In genomic region chr3:48695113-48695753, GRCh38 we compare ENCODE assay signal across 9 cellular contexts. TPM values are rescaled to one million over a fixed set of nuclear protein-coding genes. Genes with fewer than 3 reads are reported as not detected.
DNase-seq lines count a peak whose midpoint lies in the region; ATAC-seq and TF ChIP-seq lines count a peak whose summit lies in the region.
"Had no signal": no experiment of that assay in that cellular context is flagged by ENCODE, and none has a peak within 500 bp of the region (broad histone marks: within the 10 kb centered on the region; RNA-seq: fewer than 3 reads in every experiment).

No MANE protein-coding gene starts in this region.

- peak overlapping the region; percentile 10; the same call in 1 of the 2 replicates for H2BK20ac ChIP-seq in IMR-90 (ENCODE audit: low read depth, low read length)

- DNase-seq in IMR-90 (peak; percentile 45), dermis blood vessel endothelial cell (peak; percentile 48), left kidney (ENCODE audit: low read depth, low spot score) (peak; percentile 70), substantia nigra (lab: John Stamatoyannopoulos, UW) (peak in 12 of 49 donors; percentile 9 to 58 (median 27)), NCI-H2227 treated with DMSO at 0.1 percent for 48 hours (lab: John Stamatoyannopoulos, UW) (no peak), NCI-H748 treated with DMSO at 0.1 percent for 48 hours (lab: John Stamatoyannopoulos, UW) (no peak), ACHN (no peak)
- DNase-seq: SHP77 had no signal

- H3K23ac ChIP-seq in IMR-90 (ENCODE audit: low read depth, low read length) = peak overlapping the region; percentile 20

- peak overlapping the region; percentile 53 for H3K4ac ChIP-seq in IMR-90 (ENCODE audit: low read depth, low read length)

- dilution Hi-C loops in IMR-90 (cut with HindIII; ENCODE audit: low sequenced_read_pairs, unreplicated experiment) = no loop called here

- peak overlapping the region; percentile 80 for H2AFZ ChIP-seq in IMR-90 (replicated peaks; ENCODE audit: low read length, poor library complexity)

- peak overlapping the region; percentile 14; the same call in 1 of the 2 replicates for H4K5ac ChIP-seq in IMR-90 (ENCODE audit: low read depth, low read length)

- H3K4me1 ChIP-seq in IMR-90 (ENCODE audit: control insufficient read depth, insufficient read depth, low read length) = peaks cover 26% of the 10 kb centered on the region

- no TSS peak for BruUV-seq in IMR-90 (replicated peaks; lab: Mats Ljungman, UMichigan)

- peaks cover 75% of the 10 kb centered on the region for H4K20me1 ChIP-seq in IMR-90 (ENCODE audit: insufficient read depth, low read length)

- H2BK15ac ChIP-seq in IMR-90 (ENCODE audit: low read depth, low read length) = peak overlapping the region; percentile 85; the same call in 1 of the 3 replicates

- H3K4me3 ChIP-seq in IMR-90 (ENCODE audit: insufficient read depth, low read depth, low read length) = no peak overlapping the region

- no peaks in the 10 kb centered on the region for H3K9me3 ChIP-seq in IMR-90 (ENCODE audit: control insufficient read depth, insufficient read depth, low read length)

- POLR2A ChIA-PET in IMR-90 (lab: Charles Lee; ENCODE audit: unreplicated experiment) = no interaction called here

- peak overlapping the region; percentile 10 to 75; a peak in 3 of 4 replicates for H4K8ac ChIP-seq in IMR-90 (ENCODE audit: low read depth in 2 of 2, low read length in 2 of 2)

- TF ChIP-seq RAD21 in IMR-90 (IDR thresholded peaks at IDR 0.05; ENCODE audit: low read length) = no peak

- in situ Hi-C loops in IMR-90 (cut with MboI; ENCODE audit: low sequenced_read_pairs) (no loop called here), ACHN (cut with HindIII; ENCODE audit: low pct_ligation_motif_present, low pct_unique_long_range_greater_than_20kb, low sequenced_read_pairs) (no loop called here)

- intact Hi-C loops in IMR-90 (cut with micrococcal nuclease) = no loop called here

- peaks cover 37 to 80% of the 10 kb centered on the region in 2 experiments for H3K79me1 ChIP-seq in IMR-90 (ENCODE audit: low read depth in 1 of 2, low read length in 2 of 2)

- peak overlapping the region; percentile 69 for H2BK5ac ChIP-seq in IMR-90 (ENCODE audit: low read depth, low read length, poor library complexity, severe bottlenecking)

- H3K56ac ChIP-seq in IMR-90 (ENCODE audit: extremely low read depth, insufficient read depth, low read length) = peak overlapping the region; percentile 27; the same call in 1 of the 2 replicates

- H3K9me1 ChIP-seq in IMR-90 (ENCODE audit: insufficient read depth, low read length) = peaks cover 27% of the 10 kb centered on the region

- peak; percentile 7 for ATAC-seq in IMR-90 (ENCODE audit: low read depth)
- ATAC-seq in HG03565 (IDR thresholded peaks at IDR 0.05; ENCODE audit: unreplicated experiment) = no peak

- H3K27ac ChIP-seq in IMR-90 (ENCODE audit: insufficient read depth, low read length) (peak overlapping the region; percentile 61), substantia nigra (ENCODE audit: low read depth, low read length, poor library complexity, severe bottlenecking) (peak overlapping the region; percentile 84)

- CTCF ChIA-PET in IMR-90 (lab: Yijun Ruan, JAX) = interaction anchor here (2.5 kb wide), 1 partner anchor 45 kb away, joined by 7 read pairs; no protein-coding TSS in a partner anchor

- peak overlapping the region; percentile 49 for H2BK120ac ChIP-seq in IMR-90 (ENCODE audit: low read depth, low read length)

- no peak overlapping the region for H3K18ac ChIP-seq in IMR-90 (ENCODE audit: low read depth, low read length)

- H2AK9ac ChIP-seq in IMR-90 (replicated peaks; ENCODE audit: low read depth, low read length, poor library complexity) = peak overlapping the region; percentile 96

- TF ChIP-seq POLR2A in IMR-90 (IDR thresholded peaks at IDR 0.05; ENCODE audit: low read depth, low read length) = no peak

- peak overlapping the region; percentile 74 for H4K91ac ChIP-seq in IMR-90 (ENCODE audit: insufficient read depth, low read depth, low read length)

- H3K36me3 ChIP-seq in IMR-90 (ENCODE audit: control insufficient read depth, insufficient read depth, low read length) = peaks cover 51% of the 10 kb centered on the region

- peak overlapping the region; percentile 46 for H3K4me2 ChIP-seq in IMR-90 (ENCODE audit: low read depth, low read length)

- peak overlapping the region; percentile 0; the same call in 1 of the 2 replicates for H3K9ac ChIP-seq in IMR-90 (ENCODE audit: low read depth, low read length)

- H2AK5ac ChIP-seq in IMR-90 (ENCODE audit: low read depth, low read length) = peak overlapping the region; percentile 95

- peak overlapping the region; percentile 83 for H3K14ac ChIP-seq in IMR-90 (replicated peaks; ENCODE audit: low read depth, low read length)

- TF ChIP-seq CTCF in IMR-90 (conservative IDR thresholded peaks at IDR 0.05; ENCODE audit: low read depth, low read length) = no peak

- WGBS in IMR-90 (ENCODE audit: extremely low coverage in 2 of 2, insufficient read length in 1 of 2), 2 experiments = 57% methylated on average over 13 of the region's 25 CpGs; no CpG with 5 or more reads in 1 of the 2 experiments

- H3K27me3 ChIP-seq in IMR-90 (ENCODE audit: control insufficient read depth, insufficient read depth, low read length) = no peaks in the 10 kb centered on the region

TF ChIP-seq in IMR-90, 13 proteins besides CTCF, POLR2A, EP300 and RAD21:
- no peak for TF ChIP-seq MAZ (IDR thresholded peaks at IDR 0.05; ENCODE audit: borderline replicate concordance, low read depth, low read length)
- TF ChIP-seq RFX5 (IDR thresholded peaks at IDR 0.05; ENCODE audit: low read depth, low read length) = no peak
- TF ChIP-seq, protein P1, sequence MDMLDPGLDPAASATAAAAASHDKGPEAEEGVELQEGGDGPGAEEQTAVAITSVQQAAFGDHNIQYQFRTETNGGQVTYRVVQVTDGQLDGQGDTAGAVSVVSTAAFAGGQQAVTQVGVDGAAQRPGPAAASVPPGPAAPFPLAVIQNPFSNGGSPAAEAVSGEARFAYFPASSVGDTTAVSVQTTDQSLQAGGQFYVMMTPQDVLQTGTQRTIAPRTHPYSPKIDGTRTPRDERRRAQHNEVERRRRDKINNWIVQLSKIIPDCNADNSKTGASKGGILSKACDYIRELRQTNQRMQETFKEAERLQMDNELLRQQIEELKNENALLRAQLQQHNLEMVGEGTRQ (IDR thresholded peaks at IDR 0.05; ENCODE audit: low read depth, low read length) = no peak
- TF ChIP-seq MXI1 (IDR thresholded peaks at IDR 0.05; ENCODE audit: borderline replicate concordance, low read depth, low read length) = no peak
- TF ChIP-seq NFE2L2 (IDR thresholded peaks at IDR 0.05; ENCODE audit: low read depth, low read length) = no peak
- no peak for TF ChIP-seq BHLHE40 (IDR thresholded peaks at IDR 0.05; ENCODE audit: low read depth, low read length)
- TF ChIP-seq MAFK (IDR thresholded peaks at IDR 0.05; ENCODE audit: low read depth, low read length) = no peak
- TF ChIP-seq RCOR1 (IDR thresholded peaks at IDR 0.05; ENCODE audit: insufficient replicate concordance, low read length) = no peak
- TF ChIP-seq, protein P2, sequence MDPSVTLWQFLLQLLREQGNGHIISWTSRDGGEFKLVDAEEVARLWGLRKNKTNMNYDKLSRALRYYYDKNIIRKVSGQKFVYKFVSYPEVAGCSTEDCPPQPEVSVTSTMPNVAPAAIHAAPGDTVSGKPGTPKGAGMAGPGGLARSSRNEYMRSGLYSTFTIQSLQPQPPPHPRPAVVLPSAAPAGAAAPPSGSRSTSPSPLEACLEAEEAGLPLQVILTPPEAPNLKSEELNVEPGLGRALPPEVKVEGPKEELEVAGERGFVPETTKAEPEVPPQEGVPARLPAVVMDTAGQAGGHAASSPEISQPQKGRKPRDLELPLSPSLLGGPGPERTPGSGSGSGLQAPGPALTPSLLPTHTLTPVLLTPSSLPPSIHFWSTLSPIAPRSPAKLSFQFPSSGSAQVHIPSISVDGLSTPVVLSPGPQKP (IDR thresholded peaks at IDR 0.05; ENCODE audit: borderline replicate concordance, low read depth, low read length) = no peak
- no peak for TF ChIP-seq SMC3 (IDR thresholded peaks at IDR 0.05; ENCODE audit: low read depth, low read length)
- TF ChIP-seq CEBPB (IDR thresholded peaks at IDR 0.05; ENCODE audit: low read depth, low read length) = no peak
- TF ChIP-seq CHD1 (IDR thresholded peaks at IDR 0.05; ENCODE audit: low read depth, low read length) = no peak
- TF ChIP-seq FOS (IDR thresholded peaks at IDR 0.05; ENCODE audit: low read depth, low read length) = no peak

RNA-seq across cellular contexts. Expression of gene NCKIPSD, which starts 9.5 kb away (rescaled TPM):
- total RNA-seq in IMR-90 (2012; rRNA removed) (21.0 and 21.9 TPM in 2 replicates), dermis blood vessel endothelial cell (6.3 and 8.9 TPM in 2 replicates)
- 38.3 and 42.3 TPM in 2 replicates for polyA plus RNA-seq in IMR-90 (2012; rRNA removed)
- 15.5 and 40.7 TPM in 2 replicates for polyA plus RNA-seq in IMR-90 (2012; cell fraction: cytosol; rRNA removed)
- polyA plus RNA-seq in IMR-90 (2012; cell fraction: nucleus; rRNA removed; ENCODE audit: low replicate concordance) = 71.9 and 123 TPM in 2 replicates

RNA-seq across cellular contexts. Expression of gene IP6K2, which starts 21.8 kb away (rescaled TPM):
- total RNA-seq in IMR-90 (2012; rRNA removed) = 73.7 and 76.9 TPM in 2 replicates
- polyA plus RNA-seq in IMR-90 (2012; rRNA removed) = 155 and 169 TPM in 2 replicates
- polyA plus RNA-seq in IMR-90 (2012; cell fraction: cytosol; rRNA removed) = 86.6 and 128 TPM in 2 replicates
- 518 and 581 TPM in 2 replicates for polyA plus RNA-seq in IMR-90 (2012; cell fraction: nucleus; rRNA removed; ENCODE audit: low replicate concordance)
- 49.7 and 58.2 TPM in 2 replicates for total RNA-seq in dermis blood vessel endothelial cell

RNA-seq across cellular contexts. Expression of gene CELSR3, which starts 32.5 kb away (rescaled TPM):
- total RNA-seq in IMR-90 (2012; rRNA removed) = 0.18 and 0.28 TPM in 2 replicates
- polyA plus RNA-seq in IMR-90 (2012; rRNA removed) = 0.59 and 0.63 TPM in 2 replicates
- 0.21 and 0.46 TPM in 2 replicates for polyA plus RNA-seq in IMR-90 (2012; cell fraction: cytosol; rRNA removed)
- 2.5 and 3.7 TPM in 2 replicates for polyA plus RNA-seq in IMR-90 (2012; cell fraction: nucleus; rRNA removed; ENCODE audit: low replicate concordance)
- 0.17 and 0.47 TPM in 2 replicates for total RNA-seq in dermis blood vessel endothelial cell

RNA-seq across cellular contexts. Expression of gene SLC26A6, which starts 60.0 kb away (rescaled TPM):
- total RNA-seq in IMR-90 (2012; rRNA removed) = 11.7 and 11.8 TPM in 2 replicates
- 31.4 and 34.3 TPM in 2 replicates for polyA plus RNA-seq in IMR-90 (2012; rRNA removed)
- 12.8 and 16.9 TPM in 2 replicates for polyA plus RNA-seq in IMR-90 (2012; cell fraction: cytosol; rRNA removed)
- 352 and 485 TPM in 2 replicates for polyA plus RNA-seq in IMR-90 (2012; cell fraction: nucleus; rRNA removed; ENCODE audit: low replicate concordance)
- total RNA-seq in dermis blood vessel endothelial cell = 23.9 and 27.7 TPM in 2 replicates

Comparison
In these comparisons a context has a peak if more than half of its experiments do, and no peak if none do; other contexts are left out.
1. DNase-seq: peak in IMR-90 (single experiment), dermis blood vessel endothelial cell (single experiment) and left kidney (single experiment); none in NCI-H2227 treated with DMSO at 0.1 percent for 48 hours (single experiment), NCI-H748 treated with DMSO at 0.1 percent for 48 hours (single experiment) and ACHN (single experiment).